8 cellular contexts compared by ENCODE assay signal in the genomic region with DNA sequence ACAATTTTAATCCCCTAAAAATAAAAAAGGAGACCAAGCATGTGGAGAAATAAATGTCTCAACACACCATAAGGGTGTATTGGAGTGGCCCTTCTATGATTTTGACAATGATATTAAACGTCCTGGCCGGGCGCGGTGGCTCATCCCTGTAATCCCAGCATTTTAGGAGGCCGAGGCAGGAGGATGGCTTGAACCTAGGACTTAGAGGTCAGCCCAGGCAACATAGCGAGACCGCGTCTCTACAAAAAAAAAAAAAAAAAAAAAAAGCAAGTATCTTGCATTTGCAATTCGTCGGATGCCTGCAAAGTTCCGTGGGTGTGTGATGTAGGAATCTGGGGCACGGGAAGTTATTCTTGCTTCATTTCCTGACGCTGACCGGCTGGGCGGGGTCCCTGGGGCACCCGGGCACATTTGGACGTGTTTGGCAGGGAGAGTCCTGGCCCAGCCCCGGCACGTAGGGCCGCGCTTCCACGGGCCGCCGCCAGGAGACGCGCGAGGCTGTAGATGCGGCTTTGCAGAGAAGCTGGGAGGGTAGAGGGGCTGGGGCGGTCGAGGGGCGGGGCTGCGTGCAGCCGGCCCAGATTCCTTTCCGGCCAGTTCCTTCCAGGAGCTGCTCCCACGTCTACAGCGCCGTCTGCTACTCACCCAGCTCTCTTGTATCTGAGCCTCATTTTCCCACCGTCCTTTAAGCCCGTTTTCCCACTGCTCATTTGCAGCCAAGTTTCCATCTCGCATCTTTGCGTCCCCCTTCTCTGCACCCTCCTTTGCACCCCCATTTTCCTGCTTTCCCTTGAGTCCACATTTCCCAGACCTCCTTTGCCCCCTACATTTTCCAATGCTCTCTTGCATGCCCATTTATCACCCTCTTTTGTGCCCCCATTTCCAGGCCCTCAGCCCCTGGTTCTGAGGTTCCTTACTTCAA. TPM values are rescaled to one million over a fixed set of nuclear protein-coding genes. Genes with fewer than 3 reads are reported as not detected.
DNase-seq lines count a peak whose midpoint lies in the region; ATAC-seq and TF ChIP-seq lines count a peak whose summit lies in the region.

No MANE protein-coding gene starts in this region.

- DNase-seq in DND-41 (peak; percentile 93), HT-29 (ENCODE audit: low spot score) (peak; percentile 86), NOMO-1 (lab: John Stamatoyannopoulos, UW; ENCODE audit: unreplicated experiment in 2 of 2) (peak; percentile 97 to 99), mesendoderm (peak; percentile 95)
- DNase-seq in activated CD8-positive, alpha-beta memory T cell treated with anti-CD3 and anti-CD28 coated beads for 24 hours: peak; percentile 94
- peak; percentile 77 to 82 (median 79) for DNase-seq in effector memory CD8-positive, alpha-beta T cell
- DNase-seq in stimulated activated CD8-positive, alpha-beta memory T cell treated with anti-CD3 and anti-CD28 coated beads, Interleukin-12 subunit alpha, Interleukin-12 subunit beta, amount 100 ng/mL, for 24 hours (ENCODE audit: extremely low read depth): peak; percentile 52

- H4K8ac ChIP-seq in mesendoderm (ENCODE audit: low read depth, low read length): no peak overlapping the region

- no peak overlapping the region for H3K18ac ChIP-seq in mesendoderm (ENCODE audit: low read length)

- H3K79me2 ChIP-seq in DND-41 (ENCODE audit: insufficient read depth, low read length) (no peaks in the 10 kb centered on the region), mesendoderm (ENCODE audit: control insufficient read depth, insufficient read depth, low read length) (no peaks in the 10 kb centered on the region)

- H3K4me3 ChIP-seq in DND-41 (ENCODE audit: low read depth in 1 of 2, low read length in 2 of 2) (peak overlapping the region in 1 of 2 experiments; percentile 40; a peak in 2 of 4 replicates), mesendoderm (ENCODE audit: low read length) (no peak overlapping the region)

- H3K79me1 ChIP-seq in mesendoderm (ENCODE audit: low read length): no peaks in the 10 kb centered on the region

- H3K23ac ChIP-seq in mesendoderm (ENCODE audit: low read length): no peak overlapping the region

- H3K4me1 Mint-ChIP-seq in effector memory CD8-positive, alpha-beta T cell (ENCODE audit: low read depth in 2 of 2): peaks cover 4 to 8% of the 10 kb centered on the region in 2 donors

- H3K36me3 Mint-ChIP-seq in effector memory CD8-positive, alpha-beta T cell (ENCODE audit: insufficient read depth): no peaks in the 10 kb centered on the region

- H3K4ac ChIP-seq in mesendoderm (ENCODE audit: low read depth, low read length): no peak overlapping the region

- peak; percentile 100 for ATAC-seq in DND-41 (ENCODE audit: insufficient read depth, low read depth)
- peak; percentile 96 for ATAC-seq in effector memory CD8-positive, alpha-beta T cell (replicated peaks)
- no peak for ATAC-seq in HG02970 (IDR thresholded peaks at IDR 0.05; ENCODE audit: low FRiP score, unreplicated experiment)

- H2AK5ac ChIP-seq in mesendoderm (ENCODE audit: low read length): no peak overlapping the region

- no CpG with 5 or more reads among the region's 41 CpGs for WGBS in mesendoderm (ENCODE audit: extremely low coverage, insufficient coverage, low lambda C conversion rate)

- no peaks in the 10 kb centered on the region for H3K9me3 Mint-ChIP-seq in effector memory CD8-positive, alpha-beta T cell

- H3K4me2 ChIP-seq in DND-41 (ENCODE audit: insufficient read depth, low read length): peak overlapping the region; percentile 63
- peak overlapping the region; percentile 94 for H3K4me2 ChIP-seq in mesendoderm (ENCODE audit: low read length)

- H4K20me1 ChIP-seq in DND-41 (ENCODE audit: insufficient read depth, low read length): no peaks in the 10 kb centered on the region

- H3K4me1 ChIP-seq in DND-41 (ENCODE audit: insufficient read depth, low read length): peaks cover 12% of the 10 kb centered on the region
- H3K4me1 ChIP-seq in mesendoderm (ENCODE audit: control insufficient read depth, low read depth, low read length): peaks cover 2% of the 10 kb centered on the region

- peak overlapping the region; percentile 15 for H3K4me3 Mint-ChIP-seq in effector memory CD8-positive, alpha-beta T cell

- no peak overlapping the region for H2BK120ac ChIP-seq in mesendoderm (ENCODE audit: low read depth, low read length)

- H3K36me3 ChIP-seq in DND-41 (ENCODE audit: insufficient read depth, low read length) (no peaks in the 10 kb centered on the region), mesendoderm (ENCODE audit: control insufficient read depth, insufficient read depth, low read length) (no peaks in the 10 kb centered on the region)

- peak overlapping the region; percentile 67 for H2BK5ac ChIP-seq in mesendoderm (ENCODE audit: low read length)

- no peaks in the 10 kb centered on the region for H3K27me3 ChIP-seq in DND-41 (ENCODE audit: insufficient read depth, low read length, poor library complexity)
- no peaks in the 10 kb centered on the region for H3K27me3 ChIP-seq in mesendoderm (ENCODE audit: insufficient read depth, low read length, poor library complexity)

- peak; percentile 97 for TF ChIP-seq CTCF in DND-41 (IDR thresholded peaks at IDR 0.05; ENCODE audit: borderline replicate concordance, extremely low read depth, low read length, poor library complexity, severe bottlenecking)

- H3K9me3 ChIP-seq in DND-41 (ENCODE audit: insufficient read depth, low read length, severe bottlenecking): no peaks in the 10 kb centered on the region

- no peak overlapping the region for H2BK15ac ChIP-seq in mesendoderm (replicated peaks; ENCODE audit: low read depth)

- peak overlapping the region; percentile 51 for H3K27ac ChIP-seq in DND-41 (ENCODE audit: low read length)
- H3K27ac ChIP-seq in mesendoderm (ENCODE audit: low read depth, low read length): no peak overlapping the region

- peak overlapping the region in 1 of 2 donors; percentile 20 for H3K27ac Mint-ChIP-seq in effector memory CD8-positive, alpha-beta T cell

- H3K9ac ChIP-seq in DND-41 (ENCODE audit: low read depth, low read length) (peak overlapping the region; percentile 50), mesendoderm (ENCODE audit: low read length) (peak overlapping the region; percentile 88)

- H4K5ac ChIP-seq in mesendoderm (ENCODE audit: low read length): peak overlapping the region; percentile 98

- H2AFZ ChIP-seq in DND-41 (ENCODE audit: low read depth, low read length): peak overlapping the region; percentile 89

- H3K56ac ChIP-seq in mesendoderm (ENCODE audit: low read length): peak overlapping the region; percentile 96

- peaks cover 16 to 48% of the 10 kb centered on the region in 2 donors for H3K27me3 Mint-ChIP-seq in effector memory CD8-positive, alpha-beta T cell

RNA-seq across cellular contexts. Expression of gene TSPAN16, which starts 2.2 kb away (rescaled TPM):
- not detected in 2 replicates for total RNA-seq in HT-29 (2014; rRNA removed; shearing (Covaris generic))
- not detected for polyA plus RNA-seq in mesendoderm (2013, experiment 1 of 2)
- not detected for polyA plus RNA-seq in mesendoderm (2013, experiment 2 of 2)

RNA-seq across cellular contexts. Expression of gene DOCK6, which starts 31.4 kb away (rescaled TPM):
- 12.7 and 19.4 TPM in 2 replicates for total RNA-seq in HT-29 (2014; rRNA removed; shearing (Covaris generic))
- polyA plus RNA-seq in mesendoderm (2013, experiment 1 of 2): 15.1 TPM
- 15.3 TPM for polyA plus RNA-seq in mesendoderm (2013, experiment 2 of 2)

RNA-seq across cellular contexts. Expression of gene RAB3D, which starts 45.7 kb away (rescaled TPM):
- total RNA-seq in HT-29 (2014; rRNA removed; shearing (Covaris generic)): 17.5 and 20.5 TPM in 2 replicates
- 4.4 TPM for polyA plus RNA-seq in mesendoderm (2013, experiment 1 of 2)
- 4.7 TPM for polyA plus RNA-seq in mesendoderm (2013, experiment 2 of 2)

RNA-seq across cellular contexts. Expression of gene TMEM205, which starts 52.3 kb away (rescaled TPM):
- total RNA-seq in HT-29 (2014; rRNA removed; shearing (Covaris generic)): 81.5 and 97.3 TPM in 2 replicates
- 85.8 TPM for polyA plus RNA-seq in mesendoderm (2013, experiment 1 of 2)
- polyA plus RNA-seq in mesendoderm (2013, experiment 2 of 2): 83.6 TPM

RNA-seq across cellular contexts. Expression of gene CCDC159, which starts 52.6 kb away (rescaled TPM):
- 3.5 and 9.2 TPM in 2 replicates for total RNA-seq in HT-29 (2014; rRNA removed; shearing (Covaris generic))
- 1.7 TPM for polyA plus RNA-seq in mesendoderm (2013, experiment 1 of 2)
- polyA plus RNA-seq in mesendoderm (2013, experiment 2 of 2): 2.0 TPM
